Comparison of ENCODE assay signal across 26 cellular contexts in genomic region chr5:67855523-67855922, GRCh38.
"Had no signal": no experiment of that assay in that cellular context is flagged by ENCODE, and none has a peak within 500 bp of the region (broad histone marks: within the 10 kb centered on the region; RNA-seq: fewer than 3 reads in every experiment).

No MANE protein-coding gene starts in this region.

- H3K4me1 Mint-ChIP-seq: naive thymus-derived CD8-positive, alpha-beta T cell; stimulated activated effector memory CD8-positive, alpha-beta T cell treated with anti-CD3 and anti-CD28 coated beads, Interleukin-12 subunit alpha, Interleukin-12 subunit beta, amount 100 ng/mL, for 72 hours had no signal

- DNase-seq: dermis blood vessel endothelial cell; effector memory CD4-positive, alpha-beta T cell; heart left ventricle; kidney; mesendoderm; midbrain; naive thymus-derived CD8-positive, alpha-beta T cell; pancreas; stimulated activated CD4-positive, alpha-beta T cell treated with anti-CD3 and anti-CD28 coated beads, Interleukin-2, amount 100 ng/mL, for 24 hours; stimulated activated CD4-positive, alpha-beta T cell treated with anti-CD3 and anti-CD28 coated beads, Interleukin-4, amount 100 ng/mL, for 24 hours; stimulated activated naive CD8-positive, alpha-beta T cell treated with anti-CD3 and anti-CD28 coated beads, Interleukin-15, Interleukin-2, amounts not matched to agents 100 U/mL and 50 U/mL, for 24 hours; substantia nigra; testis; tibial artery had no signal

- H3K27me3 Mint-ChIP-seq: naive thymus-derived CD8-positive, alpha-beta T cell; progenitor cell of endocrine pancreas; type B pancreatic cell had no signal

- H3K36me3 Mint-ChIP-seq: naive thymus-derived CD8-positive, alpha-beta T cell; stimulated activated effector memory CD8-positive, alpha-beta T cell treated with anti-CD3 and anti-CD28 coated beads, Interleukin-12 subunit alpha, Interleukin-12 subunit beta, amount 100 ng/mL, for 72 hours; type B pancreatic cell had no signal

- H3K36me3 ChIP-seq: esophagus muscularis mucosa, gastroesophageal sphincter, heart left ventricle, neutrophil, pancreas, right atrium auricular region, tibial artery had no signal

- H3K4me1 ChIP-seq: esophagus muscularis mucosa, foreskin keratinocyte, gastroesophageal sphincter, heart left ventricle, pancreas, right atrium auricular region, testis, tibial artery had no signal

- H3K9me3 Mint-ChIP-seq: type B pancreatic cell had no signal

- ATAC-seq: foreskin keratinocyte; gastroesophageal sphincter; heart left ventricle; left lobe of liver; naive thymus-derived CD8-positive, alpha-beta T cell; pancreas; sciatic nerve; stimulated activated effector memory CD8-positive, alpha-beta T cell treated with anti-CD3 and anti-CD28 coated beads, Interleukin-12 subunit alpha, Interleukin-12 subunit beta, amount 100 ng/mL, for 72 hours; stimulated activated naive CD8-positive, alpha-beta T cell treated with anti-CD3 and anti-CD28 coated beads, Interleukin-15, Interleukin-2, amounts not matched to agents 100 U/mL and 50 U/mL, for 24 hours had no signal

- H2AFZ ChIP-seq: hepatocyte had no signal

- H3K27me3 ChIP-seq: esophagus muscularis mucosa, foreskin keratinocyte, gastroesophageal sphincter, heart left ventricle, hepatocyte, neutrophil, pancreas, right atrium auricular region, testis, tibial artery had no signal

- H3K4me3 Mint-ChIP-seq: naive thymus-derived CD8-positive, alpha-beta T cell; stimulated activated effector memory CD8-positive, alpha-beta T cell treated with anti-CD3 and anti-CD28 coated beads, Interleukin-12 subunit alpha, Interleukin-12 subunit beta, amount 100 ng/mL, for 72 hours; type B pancreatic cell had no signal

- H3K4me3 ChIP-seq: coronary artery, esophagus muscularis mucosa, gastroesophageal sphincter, heart left ventricle, hepatocyte, pancreas, right atrium auricular region, testis, tibial artery had no signal

- H3K27ac ChIP-seq: coronary artery, esophagus muscularis mucosa, foreskin keratinocyte, gastroesophageal sphincter, heart left ventricle, hepatocyte, neutrophil, pancreas, right atrium auricular region, testis, tibial artery had no signal

- H3K9me3 ChIP-seq: esophagus muscularis mucosa, gastroesophageal sphincter, neutrophil, pancreas, testis, tibial artery had no signal

- H3K27ac Mint-ChIP-seq: naive thymus-derived CD8-positive, alpha-beta T cell; progenitor cell of endocrine pancreas; stimulated activated effector memory CD8-positive, alpha-beta T cell treated with anti-CD3 and anti-CD28 coated beads, Interleukin-12 subunit alpha, Interleukin-12 subunit beta, amount 100 ng/mL, for 72 hours; type B pancreatic cell had no signal

- H3K4me2 ChIP-seq: hepatocyte had no signal
